Comparison of ENCODE assay signal across 40 cellular contexts in the genomic region with DNA sequence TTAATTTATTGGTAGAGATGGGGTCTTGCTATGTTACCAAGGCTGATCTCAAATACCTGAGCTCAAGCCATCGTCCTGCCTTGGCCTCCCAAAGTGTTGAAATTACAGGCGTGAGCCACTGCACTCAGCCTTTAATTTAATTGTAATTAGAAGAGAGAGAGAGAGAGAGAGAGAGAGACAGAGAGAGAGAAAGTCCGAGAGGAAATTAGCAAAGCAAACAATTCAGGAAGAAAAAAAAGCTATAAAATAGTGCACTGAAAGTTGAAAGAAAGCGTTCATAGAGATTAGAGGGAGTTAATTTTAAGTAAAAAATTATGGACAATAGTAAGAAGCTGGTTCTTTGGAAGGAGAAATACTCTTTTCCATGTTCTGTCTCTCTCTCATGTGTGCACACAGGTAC. TPM values are rescaled to one million over a fixed set of nuclear protein-coding genes. Genes with fewer than 3 reads are reported as not detected.
"Had no signal": no experiment of that assay in that cellular context is flagged by ENCODE, and none has a peak within 500 bp of the region (broad histone marks: within the 10 kb centered on the region; RNA-seq: fewer than 3 reads in every experiment).

No MANE protein-coding gene starts in this region.

- H3K4me3 ChIP-seq: ascending aorta, cardiac muscle cell, colonic mucosa, hepatocyte, right lobe of liver, stomach, thyroid gland, upper lobe of right lung had no signal

- DNase-seq: activated CD4-positive, alpha-beta T cell treated with anti-CD3 and anti-CD28 coated beads, Interleukin-2, amount 50 U/mL, for 48 hours; activated CD8-positive, alpha-beta memory T cell treated with anti-CD3 and anti-CD28 coated beads, Interleukin-2, amount 50 U/mL, for 48 hours; activated gamma-delta T cell; activated naive CD4-positive, alpha-beta T cell treated with anti-CD3 and anti-CD28 coated beads, Interleukin-2, amount 10 ng/mL, durations not matched to agents 7 days and 5 days; activated naive CD8-positive, alpha-beta T cell treated with anti-CD3 and anti-CD28 coated beads, Interleukin-2, amount 10 ng/mL, durations not matched to agents 7 days and 5 days; activated T-cell treated with anti-CD3 and anti-CD28 coated beads, Interleukin-2, amount 50 U/mL, for 24 hours; cerebellar nuclear complex; colonic mucosa; effector memory CD4-positive, alpha-beta T cell; gastrocnemius medialis; immature natural killer cell; kidney; left colon; natural killer cell; right lobe of liver; stimulated activated CD4-positive, alpha-beta T cell treated with anti-CD3 and anti-CD28 coated beads, Interleukin-12 subunit alpha, Interleukin-12 subunit beta, amount 100 ng/mL, for 4 hours; stimulated activated CD4-positive, alpha-beta T cell treated with anti-CD3 and anti-CD28 coated beads, Interleukin-4, amount 100 ng/mL, for 4 hours; stimulated activated CD8-positive, alpha-beta memory T cell treated with anti-CD3 and anti-CD28 coated beads, Interleukin-4, amount 100 ng/mL, for 48 hours; stimulated activated naive B cell treated with anti-CD40 and anti-IgM and Interleukin-4, amounts not matched to agents 10 μg/mL and 1 μg/mL and 100 μg/mL, for 72 hours; stomach; T-helper 9 cell; thyroid gland; upper lobe of right lung had no signal

- H3K27ac ChIP-seq: ascending aorta, cardiac muscle cell, colonic mucosa, gastrocnemius medialis, hepatocyte, right lobe of liver, stomach, thyroid gland, upper lobe of right lung, VCaP had no signal

- H3K4me2 ChIP-seq: hepatocyte had no signal

- FAIRE-seq: kidney, TTC549 had no signal

- H3K9me3 ChIP-seq: ascending aorta, colonic mucosa, right lobe of liver, thyroid gland, upper lobe of right lung had no signal

- H3K79me2 ChIP-seq: hepatocyte had no signal

- H3K27ac Mint-ChIP-seq: activated naive CD4-positive, alpha-beta T cell treated with anti-CD3 and anti-CD28 coated beads, Interleukin-2, amount 10 ng/mL, durations not matched to agents 7 days and 5 days; activated naive CD8-positive, alpha-beta T cell treated with anti-CD3 and anti-CD28 coated beads, Interleukin-2, amount 10 ng/mL, durations not matched to agents 7 days and 5 days; activated T-cell treated with anti-CD3 and anti-CD28 coated beads, Interleukin-2, amount 50 U/mL, for 24 hours; immature natural killer cell; memory B cell; natural killer cell; T-helper 1 cell treated with Interleukin-12 subunit alpha and Interleukin-12 subunit beta and Interleukin-4 antibody, amounts not matched to agents 30 μg/mL and 1 μg/mL, for 36 hours had no signal

- H3K4me3 Mint-ChIP-seq: activated naive CD4-positive, alpha-beta T cell treated with anti-CD3 and anti-CD28 coated beads, Interleukin-2, amount 10 ng/mL, durations not matched to agents 7 days and 5 days; activated naive CD8-positive, alpha-beta T cell treated with anti-CD3 and anti-CD28 coated beads, Interleukin-2, amount 10 ng/mL, durations not matched to agents 7 days and 5 days; activated T-cell treated with anti-CD3 and anti-CD28 coated beads, Interleukin-2, amount 50 U/mL, for 24 hours; immature natural killer cell; memory B cell; natural killer cell; stimulated activated naive B cell treated with anti-CD40 and anti-IgM and Interleukin-4, amounts not matched to agents 10 μg/mL and 1 μg/mL and 100 μg/mL, for 72 hours; T-helper 1 cell treated with Interleukin-12 subunit alpha and Interleukin-12 subunit beta and Interleukin-4 antibody, amounts not matched to agents 30 μg/mL and 1 μg/mL, for 36 hours had no signal

- H3K36me3 ChIP-seq: ascending aorta, cardiac muscle cell, colonic mucosa, gastrocnemius medialis, right lobe of liver, stomach, thyroid gland, upper lobe of right lung had no signal

- H3K9me3 Mint-ChIP-seq: activated naive CD4-positive, alpha-beta T cell treated with anti-CD3 and anti-CD28 coated beads, Interleukin-2, amount 10 ng/mL, durations not matched to agents 7 days and 5 days; activated naive CD8-positive, alpha-beta T cell treated with anti-CD3 and anti-CD28 coated beads, Interleukin-2, amount 10 ng/mL, durations not matched to agents 7 days and 5 days; activated T-cell treated with anti-CD3 and anti-CD28 coated beads, Interleukin-2, amount 50 U/mL, for 24 hours; immature natural killer cell; stimulated activated naive B cell treated with anti-CD40 and anti-IgM and Interleukin-4, amounts not matched to agents 10 μg/mL and 1 μg/mL and 100 μg/mL, for 72 hours; T-helper 1 cell treated with Interleukin-12 subunit alpha and Interleukin-12 subunit beta and Interleukin-4 antibody, amounts not matched to agents 30 μg/mL and 1 μg/mL, for 36 hours had no signal

- H2AFZ ChIP-seq: hepatocyte had no signal

- H3K4me1 Mint-ChIP-seq: activated naive CD4-positive, alpha-beta T cell treated with anti-CD3 and anti-CD28 coated beads, Interleukin-2, amount 10 ng/mL, durations not matched to agents 7 days and 5 days; immature natural killer cell; memory B cell; natural killer cell had no signal

- ATAC-seq: activated CD4-positive, CD25-positive, alpha-beta regulatory T cell treated with anti-CD3 and anti-CD28 coated beads, Interleukin-2, amount 50 U/mL, for 24 hours; gastrocnemius medialis; left colon; natural killer cell; right lobe of liver; stimulated activated naive B cell treated with anti-CD40 and anti-IgM and Interleukin-4, amounts not matched to agents 10 μg/mL and 1 μg/mL and 100 μg/mL, for 72 hours; upper lobe of right lung had no signal

- H3K4me1 ChIP-seq: ascending aorta, colonic mucosa, gastrocnemius medialis, right lobe of liver, stomach, thyroid gland had no signal

- H3K36me3 Mint-ChIP-seq: activated naive CD4-positive, alpha-beta T cell treated with anti-CD3 and anti-CD28 coated beads, Interleukin-2, amount 10 ng/mL, durations not matched to agents 7 days and 5 days; activated naive CD8-positive, alpha-beta T cell treated with anti-CD3 and anti-CD28 coated beads, Interleukin-2, amount 10 ng/mL, durations not matched to agents 7 days and 5 days; brain; immature natural killer cell; memory B cell; natural killer cell; stimulated activated naive B cell treated with anti-CD40 and anti-IgM and Interleukin-4, amounts not matched to agents 10 μg/mL and 1 μg/mL and 100 μg/mL, for 72 hours had no signal

RNA-seq across cellular contexts. Expression of a gene that starts 7.0 kb away (rescaled TPM):
- total RNA-seq: activated CD8-positive, alpha-beta memory T cell treated with anti-CD3 and anti-CD28 coated beads for 36 hours; activated naive CD8-positive, alpha-beta T cell treated with anti-CD3 and anti-CD28 coated beads, Interleukin-2, amount 10 ng/mL, durations not matched to agents 7 days and 5 days; ascending aorta; cardiac muscle cell; colonic mucosa; dermis microvascular lymphatic vessel endothelial cell; gastrocnemius medialis; hepatocyte; kidney; left colon; liver; mononuclear cell; natural killer cell; osteocyte; posterior vena cava; renal cortical epithelial cell; right lobe of liver; skeletal muscle tissue; stomach; thyroid gland; upper lobe of right lung had no signal
- polyA plus RNA-seq: cardiac muscle cell, hepatocyte, immature natural killer cell, liver, stomach had no signal

RNA-seq across cellular contexts. Expression of a gene that starts 13.0 kb away (rescaled TPM):
- total RNA-seq: activated CD8-positive, alpha-beta memory T cell treated with anti-CD3 and anti-CD28 coated beads for 36 hours; activated naive CD8-positive, alpha-beta T cell treated with anti-CD3 and anti-CD28 coated beads, Interleukin-2, amount 10 ng/mL, durations not matched to agents 7 days and 5 days; ascending aorta; cardiac muscle cell; colonic mucosa; dermis microvascular lymphatic vessel endothelial cell; gastrocnemius medialis; hepatocyte; kidney; left colon; liver; mononuclear cell; natural killer cell; osteocyte; posterior vena cava; renal cortical epithelial cell; skeletal muscle tissue; stomach; thyroid gland; upper lobe of right lung had no signal
- polyA plus RNA-seq: hepatocyte, immature natural killer cell, stomach had no signal

RNA-seq across cellular contexts. Expression of a gene that starts 46.3 kb away (rescaled TPM):
- total RNA-seq: ascending aorta, cardiac muscle cell, dermis microvascular lymphatic vessel endothelial cell, liver, mononuclear cell, natural killer cell, osteocyte, renal cortical epithelial cell, right lobe of liver, skeletal muscle tissue had no signal
- polyA plus RNA-seq: cardiac muscle cell, immature natural killer cell, liver had no signal

RNA-seq across cellular contexts. Expression of a gene that starts 54.1 kb away (rescaled TPM):
- total RNA-seq: ascending aorta had no signal

RNA-seq across cellular contexts. Expression of a gene that starts 56.1 kb away (rescaled TPM):
- total RNA-seq: activated CD8-positive, alpha-beta memory T cell treated with anti-CD3 and anti-CD28 coated beads for 36 hours; activated naive CD8-positive, alpha-beta T cell treated with anti-CD3 and anti-CD28 coated beads, Interleukin-2, amount 10 ng/mL, durations not matched to agents 7 days and 5 days; ascending aorta; cardiac muscle cell; dermis microvascular lymphatic vessel endothelial cell; gastrocnemius medialis; hepatocyte; kidney; liver; mononuclear cell; natural killer cell; osteocyte; posterior vena cava; renal cortical epithelial cell; right lobe of liver; skeletal muscle tissue; stomach; upper lobe of right lung had no signal
- polyA plus RNA-seq: cardiac muscle cell, hepatocyte, immature natural killer cell, liver, stomach had no signal
